33 cellular contexts compared by ENCODE assay signal in genomic region chr7:132601783-132602182, GRCh38.
"Had no signal": no experiment of that assay in that cellular context is flagged by ENCODE, and none has a peak within 500 bp of the region (broad histone marks: within the 10 kb centered on the region; RNA-seq: fewer than 3 reads in every experiment).

No MANE protein-coding gene starts in this region.

- H3K27me3 Mint-ChIP-seq: activated naive CD8-positive, alpha-beta T cell treated with anti-CD3 and anti-CD28 coated beads for 36 hours had no signal

- H3K27me3 ChIP-seq: adrenal gland had no signal

- H3K9me3 Mint-ChIP-seq: activated CD4-positive, alpha-beta memory T cell treated with anti-CD3 and anti-CD28 coated beads, Interleukin-2, amount 10 ng/mL, durations not matched to agents 7 days and 5 days; activated CD4-positive, alpha-beta T cell treated with anti-CD3 and anti-CD28 coated beads, Interleukin-2, amount 10 ng/mL, durations not matched to agents 7 days and 5 days; activated naive CD4-positive, alpha-beta T cell treated with anti-CD3 and anti-CD28 coated beads for 36 hours; activated naive CD4-positive, alpha-beta T cell treated with anti-CD3 and anti-CD28 coated beads, Interleukin-2, amount 50 U/mL, for 72 hours; activated naive CD8-positive, alpha-beta T cell treated with anti-CD3 and anti-CD28 coated beads for 36 hours; activated T-cell treated with anti-CD3 and anti-CD28 coated beads, Interleukin-2, amount 50 U/mL, for 4 hours; brain; central memory CD8-positive, alpha-beta T cell; T-cell; WTC11 had no signal

- H3K4me3 Mint-ChIP-seq: activated CD4-positive, alpha-beta memory T cell treated with anti-CD3 and anti-CD28 coated beads, Interleukin-2, amount 10 ng/mL, durations not matched to agents 7 days and 5 days; activated CD4-positive, alpha-beta T cell treated with anti-CD3 and anti-CD28 coated beads for 36 hours; activated CD4-positive, alpha-beta T cell treated with anti-CD3 and anti-CD28 coated beads, Interleukin-2, amount 10 ng/mL, durations not matched to agents 7 days and 5 days; activated CD8-positive, alpha-beta memory T cell treated with anti-CD3 and anti-CD28 coated beads, Interleukin-2, amount 10 ng/mL, durations not matched to agents 7 days and 5 days; activated CD8-positive, alpha-beta T cell treated with anti-CD3 and anti-CD28 coated beads, Interleukin-2, amount 10 ng/mL, durations not matched to agents 7 days and 5 days; activated naive CD4-positive, alpha-beta T cell treated with anti-CD3 and anti-CD28 coated beads for 36 hours; activated naive CD8-positive, alpha-beta T cell treated with anti-CD3 and anti-CD28 coated beads for 36 hours; activated T-cell treated with anti-CD3 and anti-CD28 coated beads, Interleukin-2, amount 50 U/mL, for 4 hours; brain; central memory CD8-positive, alpha-beta T cell; T-cell; T-helper 17 cell; WTC11 had no signal

- ATAC-seq: activated CD4-positive, alpha-beta T cell treated with anti-CD3 and anti-CD28 coated beads for 36 hours; activated CD4-positive, CD25-positive, alpha-beta regulatory T cell treated with anti-CD3 and anti-CD28 coated beads, Interleukin-2, amount 50 U/mL, for 24 hours; activated CD8-positive, alpha-beta memory T cell treated with anti-CD3 and anti-CD28 coated beads, Interleukin-2, amount 10 ng/mL, durations not matched to agents 7 days and 5 days; activated CD8-positive, alpha-beta T cell treated with anti-CD3 and anti-CD28 coated beads, Interleukin-2, amount 10 ng/mL, durations not matched to agents 7 days and 5 days; activated T-cell treated with anti-CD3 and anti-CD28 coated beads, Interleukin-2, amount 50 U/mL, for 4 hours; T-cell; T-helper 17 cell; WTC11 had no signal

- H3K4me1 Mint-ChIP-seq: activated CD4-positive, alpha-beta memory T cell treated with anti-CD3 and anti-CD28 coated beads, Interleukin-2, amount 10 ng/mL, durations not matched to agents 7 days and 5 days; activated CD4-positive, alpha-beta T cell treated with anti-CD3 and anti-CD28 coated beads, Interleukin-2, amount 10 ng/mL, durations not matched to agents 7 days and 5 days; activated CD8-positive, alpha-beta memory T cell treated with anti-CD3 and anti-CD28 coated beads, Interleukin-2, amount 10 ng/mL, durations not matched to agents 7 days and 5 days; activated naive CD8-positive, alpha-beta T cell treated with anti-CD3 and anti-CD28 coated beads for 36 hours; brain; central memory CD8-positive, alpha-beta T cell; T-cell; T-helper 17 cell had no signal

- H3K4me3 ChIP-seq: adrenal gland, cardiac muscle cell had no signal

- H3K27ac ChIP-seq: adrenal gland, cardiac muscle cell, VCaP had no signal

- H3K27ac Mint-ChIP-seq: activated CD4-positive, alpha-beta memory T cell treated with anti-CD3 and anti-CD28 coated beads, Interleukin-2, amount 10 ng/mL, durations not matched to agents 7 days and 5 days; activated CD4-positive, alpha-beta T cell treated with anti-CD3 and anti-CD28 coated beads for 36 hours; activated CD4-positive, alpha-beta T cell treated with anti-CD3 and anti-CD28 coated beads, Interleukin-2, amount 10 ng/mL, durations not matched to agents 7 days and 5 days; activated CD8-positive, alpha-beta memory T cell treated with anti-CD3 and anti-CD28 coated beads, Interleukin-2, amount 10 ng/mL, durations not matched to agents 7 days and 5 days; activated CD8-positive, alpha-beta T cell treated with anti-CD3 and anti-CD28 coated beads, Interleukin-2, amount 10 ng/mL, durations not matched to agents 7 days and 5 days; activated naive CD4-positive, alpha-beta T cell treated with anti-CD3 and anti-CD28 coated beads for 36 hours; activated naive CD4-positive, alpha-beta T cell treated with anti-CD3 and anti-CD28 coated beads, Interleukin-2, amount 50 U/mL, for 72 hours; activated naive CD8-positive, alpha-beta T cell treated with anti-CD3 and anti-CD28 coated beads for 36 hours; brain; T-cell; T-helper 17 cell; WTC11 had no signal

- H3K36me3 Mint-ChIP-seq: activated CD8-positive, alpha-beta memory T cell treated with anti-CD3 and anti-CD28 coated beads, Interleukin-2, amount 10 ng/mL, durations not matched to agents 7 days and 5 days; activated naive CD4-positive, alpha-beta T cell treated with anti-CD3 and anti-CD28 coated beads, Interleukin-2, amount 50 U/mL, for 72 hours; activated naive CD8-positive, alpha-beta T cell treated with anti-CD3 and anti-CD28 coated beads for 36 hours; brain; T-cell; WTC11 had no signal

- DNase-seq: activated CD4-positive, alpha-beta memory T cell treated with anti-CD3 and anti-CD28 coated beads, Interleukin-2, amount 10 ng/mL, durations not matched to agents 7 days and 5 days; activated CD4-positive, alpha-beta T cell treated with anti-CD3 and anti-CD28 coated beads for 1 hour; activated CD4-positive, alpha-beta T cell treated with anti-CD3 and anti-CD28 coated beads for 36 hours; activated CD4-positive, alpha-beta T cell treated with anti-CD3 and anti-CD28 coated beads for 48 hours; activated CD4-positive, alpha-beta T cell treated with anti-CD3 and anti-CD28 coated beads, Interleukin-2, amount 10 ng/mL, durations not matched to agents 7 days and 5 days; activated CD4-positive, alpha-beta T cell treated with anti-CD3 and anti-CD28 coated beads, Interleukin-2, amount 50 U/mL, for 48 hours; activated CD4-positive, CD25-positive, alpha-beta regulatory T cell; activated CD8-positive, alpha-beta memory T cell treated with anti-CD3 and anti-CD28 coated beads for 24 hours; activated CD8-positive, alpha-beta memory T cell treated with anti-CD3 and anti-CD28 coated beads, Interleukin-2, amount 10 ng/mL, durations not matched to agents 7 days and 5 days; activated CD8-positive, alpha-beta memory T cell treated with anti-CD3 and anti-CD28 coated beads, Interleukin-2, amount 50 U/mL, for 48 hours; activated CD8-positive, alpha-beta T cell treated with anti-CD3 and anti-CD28 coated beads, Interleukin-2, amount 10 ng/mL, durations not matched to agents 7 days and 5 days; activated effector memory CD4-positive, alpha-beta T cell treated with anti-CD3 and anti-CD28 coated beads, Interleukin-2, amount 50 U/mL, for 16 hours; activated gamma-delta T cell treated with Interleukin-2 at 50 U/mL for 16 hours; activated naive CD4-positive, alpha-beta T cell; activated naive CD4-positive, alpha-beta T cell treated with anti-CD3 and anti-CD28 coated beads for 36 hours; activated naive CD4-positive, alpha-beta T cell treated with anti-CD3 and anti-CD28 coated beads, Interleukin-2, amount 50 U/mL, for 16 hours; activated naive CD8-positive, alpha-beta T cell treated with anti-CD3 and anti-CD28 coated beads for 36 hours; activated T-cell treated with anti-CD3 and anti-CD28 coated beads, Interleukin-2, amount 50 U/mL, for 4 hours; adrenal gland; amniotic stem cell; aorta; caudate nucleus; cerebellar nuclear complex; T-cell; T-helper 17 cell; T-helper 9 cell had no signal

- H3K36me3 ChIP-seq: adrenal gland, cardiac muscle cell had no signal

- H3K4me1 ChIP-seq: adrenal gland had no signal
